Comparison of ENCODE assay signal across 1 cellular context in genomic region chr19:28424662-28425430, GRCh38.
TF ChIP-seq lines count a peak whose summit lies in the region.

No MANE protein-coding gene starts in this region.

TF ChIP-seq in GM23338, 12 proteins besides CTCF, POLR2A, EP300 and RAD21 (continued from another document):
- TF ChIP-seq REST (IDR thresholded peaks at IDR 0.05; ENCODE audit: unreplicated experiment) = no peak
